1 cellular context compared by ENCODE assay signal in the genomic region with DNA sequence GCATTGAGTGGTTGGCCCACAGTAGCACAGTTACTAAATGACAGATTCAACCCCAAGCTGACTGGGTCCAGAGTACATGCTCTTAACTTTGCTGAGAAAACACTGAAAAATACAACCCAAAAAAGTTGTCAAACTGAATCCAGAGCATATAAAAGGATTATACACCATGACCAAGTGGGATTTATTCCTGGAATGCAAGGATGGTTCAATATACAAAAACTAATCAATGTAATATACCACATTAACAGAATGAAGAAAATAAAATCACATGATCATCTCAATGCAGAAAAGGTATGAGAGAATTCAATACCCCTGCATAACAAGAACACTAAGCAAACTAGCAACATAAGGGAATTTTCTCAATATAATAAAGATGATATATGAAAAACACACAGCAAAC.
TF ChIP-seq lines count a peak whose summit lies in the region.

No MANE protein-coding gene starts in this region.

TF ChIP-seq in HepG2, 621 proteins besides CTCF, POLR2A, EP300 and RAD21 (continued from another document):
- no peak for TF ChIP-seq ZNF574 (CRISPR knock-in tag; IDR thresholded peaks at IDR 0.05)
- no peak for TF ChIP-seq HMG20A (CRISPR knock-in tag; IDR thresholded peaks at IDR 0.05; ENCODE audit: borderline replicate concordance)
- TF ChIP-seq ELF3 (CRISPR knock-in tag; IDR thresholded peaks at IDR 0.05): no peak
TF ChIP-seq in HepG2: peak in this region for 0.
